ENCODE assay signal across 1 cellular context in genomic region chr4:139189417-139189749, GRCh38.
TF ChIP-seq lines count a peak whose summit lies in the region.

No MANE protein-coding gene starts in this region.

TF ChIP-seq in GM23338, 12 proteins besides CTCF, POLR2A, EP300 and RAD21 (continued from another document):
- TF ChIP-seq ZNF462 (CRISPR knock-in tag; IDR thresholded peaks at IDR 0.05) (no peak), STAT1 (IDR thresholded peaks at IDR 0.05; ENCODE audit: unreplicated experiment) (no peak), ZNF114 (CRISPR knock-in tag; IDR thresholded peaks at IDR 0.05) (no peak)
